In genomic region chr11:66969584-66970205, GRCh38 we compare ENCODE assay signal across 16 cellular contexts. TPM values are rescaled to one million over a fixed set of nuclear protein-coding genes. Genes with fewer than 3 reads are reported as not detected.
A peak's percentile ranks its signal among the peaks of the same experiment; 100 is the strongest.
DNase-seq lines count a peak whose midpoint lies in the region; ATAC-seq and TF ChIP-seq lines count a peak whose summit lies in the region.
"Had no signal": no experiment of that assay in that cellular context is flagged by ENCODE, and none has a peak within 500 bp of the region (broad histone marks: within the 10 kb centered on the region; RNA-seq: fewer than 3 reads in every experiment).

No MANE protein-coding gene starts in this region.

- no peaks in the 10 kb centered on the region for H3K79me1 ChIP-seq in H9 (ENCODE audit: insufficient read depth, low read depth, low read length, poor library complexity, severe bottlenecking)

- H4K8ac ChIP-seq in H9 (replicated peaks; ENCODE audit: insufficient read length, low read depth, low read length), result no peak overlapping the region

- H3K4ac ChIP-seq in H9 (ENCODE audit: low read depth, low read length), result no peak overlapping the region

- H3K14ac ChIP-seq in H9 (ENCODE audit: insufficient read depth, low read length), result no peak overlapping the region

- no peak overlapping the region for H4K91ac ChIP-seq in H9 (ENCODE audit: insufficient read length, low read depth, low read length)

- H3K36me3 ChIP-seq in left lung (no peaks in the 10 kb centered on the region), upper lobe of right lung (no peaks in the 10 kb centered on the region), suprapubic skin (no peaks in the 10 kb centered on the region)
- H3K36me3 ChIP-seq: gastroesophageal sphincter had no signal

- 73% methylated on average over 6 of the region's 6 CpGs for WGBS in suprapubic skin
- WGBS in H9 (ENCODE audit: extremely low coverage, insufficient read length, low lambda C conversion rate), result no CpG with 5 or more reads among the region's 6 CpGs

- TF ChIP-seq POLR2A in suprapubic skin (IDR thresholded peaks at IDR 0.05), result no peak

- ATAC-seq in left lung (peak; percentile 2), upper lobe of right lung (no peak), HG02973 (IDR thresholded peaks at IDR 0.05; ENCODE audit: unreplicated experiment) (no peak)
- ATAC-seq: gastroesophageal sphincter; stimulated activated naive B cell treated with anti-CD40 and anti-IgM and Interleukin-4, amounts not matched to agents 10 μg/mL and 1 μg/mL and 100 μg/mL, for 72 hours had no signal

- intact Hi-C loops in MCF 10A (cut with micrococcal nuclease) (loop anchor here (5.0 kb wide), 1 partner anchor 112 kb away; the partner anchor contains the start of gene LRFN4), left lung (cut with DNase I) (no loop called here), upper lobe of right lung (cut with DNase I) (no loop called here)

- no peak overlapping the region for H3K4me2 ChIP-seq in H9 (ENCODE audit: insufficient read depth, insufficient read length, low read length)

- POLR2A ChIA-PET in MCF 10A (lab: Yijun Ruan, JAX), result interaction anchor here (0.6 to 5.4 kb wide), 15 partner anchors 8 to 320 kb away, joined by 3 to 61 read pairs (median 4); partner anchors contain the start of genes PC and RHOD

- H3K36me3 Mint-ChIP-seq in HFFc6 (ENCODE audit: low read depth), result no peaks in the 10 kb centered on the region
- H3K36me3 Mint-ChIP-seq in MCF 10A (ENCODE audit: insufficient read depth, unreplicated experiment), result no peaks in the 10 kb centered on the region
- no peaks in the 10 kb centered on the region; a peak in 1 of 7 replicates for H3K36me3 Mint-ChIP-seq in H9 (ENCODE audit: insufficient read depth in 1 of 3, low read depth in 3 of 3)
- H3K36me3 Mint-ChIP-seq: brain; stimulated activated naive B cell treated with anti-CD40 and anti-IgM and Interleukin-4, amounts not matched to agents 10 μg/mL and 1 μg/mL and 100 μg/mL, for 72 hours had no signal

- H3K27ac Mint-ChIP-seq in HFFc6 (peak overlapping the region; percentile 97), MCF 10A (ENCODE audit: low read depth, unreplicated experiment) (peak overlapping the region; percentile 87), H9 (peak overlapping the region in 1 of 3 experiments; percentile 57; a peak in 1 of 7 replicates)
- H3K27ac Mint-ChIP-seq: activated B cell treated with CpG ODN at 0.5 μM for 24 hours; stimulated activated naive B cell treated with anti-CD40 and anti-IgM and Interleukin-4, amounts not matched to agents 10 μg/mL and 1 μg/mL and 100 μg/mL, for 72 hours had no signal

- no peak overlapping the region for H3K56ac ChIP-seq in H9 (ENCODE audit: insufficient read length, low read depth, low read length)

- DNase-seq in HFFc6 (peak; percentile 80), MCF 10A (ENCODE audit: unreplicated experiment) (peak; percentile 57), left lung (no peak), upper lobe of right lung (no peak), suprapubic skin (ENCODE audit: low spot score in 2 of 2) (no peak), H9 (no peak)
- DNase-seq: activated B cell treated with CpG ODN at 0.5 μM for 24 hours; activated T-cell treated with anti-CD3 and anti-CD28 coated beads for 4 hours; NCI-H1436; NCI-H748 treated with DMSO at 0.1 percent for 48 hours; stimulated activated CD4-positive, alpha-beta T cell treated with anti-CD3 and anti-CD28 coated beads, Interleukin-2, amount 100 ng/mL, for 24 hours; stimulated activated naive B cell treated with anti-CD40 and anti-IgM and Interleukin-4, amounts not matched to agents 10 μg/mL and 1 μg/mL and 100 μg/mL, for 72 hours had no signal

- H3K27me3 ChIP-seq in left lung, result no peaks in the 10 kb centered on the region
- no peaks in the 10 kb centered on the region for H3K27me3 ChIP-seq in upper lobe of right lung
- no peaks in the 10 kb centered on the region for H3K27me3 ChIP-seq in suprapubic skin
- no peaks in the 10 kb centered on the region for H3K27me3 ChIP-seq in H9 (ENCODE audit: insufficient read depth, low read length)
- H3K27me3 ChIP-seq: gastroesophageal sphincter had no signal

- TF ChIP-seq CTCF in HFFc6 (IDR thresholded peaks at IDR 0.05) (no peak), MCF 10A (IDR thresholded peaks at IDR 0.05; ENCODE audit: unreplicated experiment) (no peak), left lung (IDR thresholded peaks at IDR 0.05) (no peak), upper lobe of right lung (IDR thresholded peaks at IDR 0.05) (no peak), suprapubic skin (IDR thresholded peaks at IDR 0.05) (no peak), H9 (conservative IDR thresholded peaks at IDR 0.05) (no peak)

- H3K4me1 ChIP-seq in left lung, result peaks cover 20 to 22% of the 10 kb centered on the region in 2 donors
- peaks cover 12% of the 10 kb centered on the region for H3K4me1 ChIP-seq in upper lobe of right lung
- H3K4me1 ChIP-seq in suprapubic skin, result peaks cover 8% of the 10 kb centered on the region
- H3K4me1 ChIP-seq in H9 (ENCODE audit: insufficient read depth, low read length), result no peaks in the 10 kb centered on the region
- H3K4me1 ChIP-seq: gastroesophageal sphincter had no signal

- TF ChIP-seq EP300 in suprapubic skin (IDR thresholded peaks at IDR 0.05), result no peak

- H3K4me3 Mint-ChIP-seq in HFFc6, result peak overlapping the region; percentile 41
- no peak overlapping the region for H3K4me3 Mint-ChIP-seq in MCF 10A (ENCODE audit: unreplicated experiment)
- H3K4me3 Mint-ChIP-seq in H9, result no peak overlapping the region
- H3K4me3 Mint-ChIP-seq: activated B cell treated with CpG ODN at 0.5 μM for 24 hours; brain; stimulated activated naive B cell treated with anti-CD40 and anti-IgM and Interleukin-4, amounts not matched to agents 10 μg/mL and 1 μg/mL and 100 μg/mL, for 72 hours had no signal

- H3K27ac ChIP-seq in left lung, result peak overlapping the region in 1 of 2 donors; percentile 91
- H3K27ac ChIP-seq in upper lobe of right lung, result peak overlapping the region; percentile 14
- no peak overlapping the region for H3K27ac ChIP-seq in suprapubic skin
- H3K27ac ChIP-seq in H9 (ENCODE audit: insufficient read length, low read depth, low read length), result no peak overlapping the region
- H3K27ac ChIP-seq: SK-N-MC had no signal

- no peak overlapping the region for H3K23ac ChIP-seq in H9 (ENCODE audit: insufficient read length, low read depth, low read length)

- no TSS peak for BruUV-seq in MCF 10A (replicated peaks; lab: Mats Ljungman, UMichigan)

- no peaks in the 10 kb centered on the region; the same call in none of the 2 replicates for H3K27me3 Mint-ChIP-seq in HFFc6 (ENCODE audit: insufficient read depth)
- no peaks in the 10 kb centered on the region for H3K27me3 Mint-ChIP-seq in MCF 10A (ENCODE audit: insufficient read depth, unreplicated experiment)
- H3K27me3 Mint-ChIP-seq in H9 (ENCODE audit: low read depth), result peaks cover 2% of the 10 kb centered on the region; the same call in 1 of the 2 replicates

- no peak overlapping the region for H3K18ac ChIP-seq in H9 (ENCODE audit: insufficient read length, low read depth, low read length)

- no peak overlapping the region for H3T11ph ChIP-seq in H9 (ENCODE audit: low read length)

- peaks cover 79% of the 10 kb centered on the region for H3K4me1 Mint-ChIP-seq in HFFc6 (ENCODE audit: low read depth)
- H3K4me1 Mint-ChIP-seq in MCF 10A (ENCODE audit: insufficient read depth, unreplicated experiment), result peaks cover 52% of the 10 kb centered on the region
- peaks cover 4 to 8% of the 10 kb centered on the region in 2 experiments; a peak in 3 of 4 replicates for H3K4me1 Mint-ChIP-seq in H9
- H3K4me1 Mint-ChIP-seq: activated B cell treated with CpG ODN at 0.5 μM for 24 hours; stimulated activated naive B cell treated with anti-CD40 and anti-IgM and Interleukin-4, amounts not matched to agents 10 μg/mL and 1 μg/mL and 100 μg/mL, for 72 hours had no signal

- H4K5ac ChIP-seq in H9 (ENCODE audit: insufficient read length, low read depth, low read length), result no peak overlapping the region

- H2AFZ ChIP-seq in H9 (ENCODE audit: low read length), result no peak overlapping the region

- H2BK5ac ChIP-seq in H9 (ENCODE audit: insufficient read length, low read length), result no peak overlapping the region

- H3K79me2 ChIP-seq in H9 (ENCODE audit: insufficient read depth, low read length), result no peaks in the 10 kb centered on the region

- no peaks in the 10 kb centered on the region for H3K9me3 ChIP-seq in left lung
- no peaks in the 10 kb centered on the region for H3K9me3 ChIP-seq in upper lobe of right lung
- no peaks in the 10 kb centered on the region for H3K9me3 ChIP-seq in suprapubic skin
- no peaks in the 10 kb centered on the region for H3K9me3 ChIP-seq in H9 (ENCODE audit: control insufficient read depth, low read depth, low read length)
- H3K9me3 ChIP-seq: gastroesophageal sphincter had no signal

- no peak overlapping the region for H2BK15ac ChIP-seq in H9 (ENCODE audit: low read depth, low read length)

- H2BK12ac ChIP-seq in H9 (ENCODE audit: insufficient read length, low read depth, low read length), result no peak overlapping the region

- H3K23me2 ChIP-seq in H9 (ENCODE audit: insufficient read length, low read depth, low read length, poor library complexity, severe bottlenecking), result no peaks in the 10 kb centered on the region

- H3K9me3 Mint-ChIP-seq in HFFc6, result no peaks in the 10 kb centered on the region
- H3K9me3 Mint-ChIP-seq in MCF 10A (ENCODE audit: unreplicated experiment), result no peaks in the 10 kb centered on the region
- H3K9me3 Mint-ChIP-seq in H9, result no peaks in the 10 kb centered on the region
- H3K9me3 Mint-ChIP-seq: activated B cell treated with CpG ODN at 0.5 μM for 24 hours had no signal

- H3K4me3 ChIP-seq in left lung, result no peak overlapping the region
- H3K4me3 ChIP-seq in upper lobe of right lung, result no peak overlapping the region
- no peak overlapping the region for H3K4me3 ChIP-seq in suprapubic skin
- H3K4me3 ChIP-seq: gastroesophageal sphincter, SK-N-MC had no signal

- no peak overlapping the region for H2BK20ac ChIP-seq in H9 (ENCODE audit: low read depth, low read length, poor library complexity, severe bottlenecking)

- no peak overlapping the region for H2AK5ac ChIP-seq in H9 (ENCODE audit: insufficient read length, low read length)

- CTCF ChIA-PET in MCF 10A (lab: Yijun Ruan, JAX), result interaction anchor here (0.6 to 1.0 kb wide), 5 partner anchors 10 to 77 kb away, joined by 3 to 4 read pairs (median 3); no protein-coding TSS in a partner anchor

- no peak overlapping the region for H2BK120ac ChIP-seq in H9 (ENCODE audit: low read depth, low read length, poor library complexity, severe bottlenecking)

- H3K9ac ChIP-seq in H9 (ENCODE audit: extremely low read depth, insufficient read length, low read length), result no peak overlapping the region

- no peaks in the 10 kb centered on the region for H4K20me1 ChIP-seq in H9 (ENCODE audit: control insufficient read depth, insufficient read depth, insufficient read length)

RNA-seq across cellular contexts. Expression of gene C11orf86, which starts 5.4 kb away (rescaled TPM):
- total RNA-seq in HFFc6 (2021; fragmentation: NEBNext Ultra II Directional; extraction: Animal tissue kit (Norgen Biotek cat#: 25700)), result not detected
- total RNA-seq in MCF 10A (2022) (not detected in 2 replicates), left lung (not detected), upper lobe of right lung (not detected), suprapubic skin (not detected), H9 (2021) (0.24 TPM in 1 of 2 replicates, not detected in the other)
- total RNA-seq: activated B cell treated with CpG ODN at 0.5 μM for 24 hours, gastroesophageal sphincter had no signal

RNA-seq across cellular contexts. Expression of gene PC, which starts 11.5 kb away (rescaled TPM):
- total RNA-seq in HFFc6 (2021; fragmentation: NEBNext Ultra II Directional; extraction: Animal tissue kit (Norgen Biotek cat#: 25700)), result 10 to 100 TPM; 13.2 to 21.8 (median 19.3) TPM
- total RNA-seq in MCF 10A (2022) (27.0 and 37.7 TPM in 2 replicates), left lung (10 to 100 TPM; 20.3 to 27.4 TPM), upper lobe of right lung (12.7 TPM), suprapubic skin (10 to 100 TPM; 10.8 to 25.4 (median 13.9) TPM), H9 (2021) (31.7 and 32.6 TPM in 2 replicates)

RNA-seq across cellular contexts. Expression of gene SYT12, which starts 53.2 kb away (rescaled TPM):
- total RNA-seq in HFFc6 (2021; fragmentation: NEBNext Ultra II Directional; extraction: Animal tissue kit (Norgen Biotek cat#: 25700)), result not detected
- total RNA-seq in MCF 10A (2022) (0.44 and 0.59 TPM in 2 replicates), left lung (under 1 TPM in 1 of 2 donors, not detected in 1; 0.61 TPM), upper lobe of right lung (not detected), suprapubic skin (1 to 10 TPM in 1 of 4 donors, under 1 TPM in 3; 0.38 to 1.1 (median 0.53) TPM), H9 (2021) (1.9 and 2.1 TPM in 2 replicates)
- total RNA-seq: activated B cell treated with CpG ODN at 0.5 μM for 24 hours had no signal

Comparison
In these comparisons a context has a peak if more than half of its experiments do, and no peak if none do; other contexts are left out.
1. DNase-seq: peak in HFFc6 (single experiment) and MCF 10A (single experiment); none in left lung (0 of 2), upper lobe of right lung (single experiment), suprapubic skin (0 of 2) and H9 (single experiment).